ENCODE assay signal across 8 cellular contexts in the genomic region with DNA sequence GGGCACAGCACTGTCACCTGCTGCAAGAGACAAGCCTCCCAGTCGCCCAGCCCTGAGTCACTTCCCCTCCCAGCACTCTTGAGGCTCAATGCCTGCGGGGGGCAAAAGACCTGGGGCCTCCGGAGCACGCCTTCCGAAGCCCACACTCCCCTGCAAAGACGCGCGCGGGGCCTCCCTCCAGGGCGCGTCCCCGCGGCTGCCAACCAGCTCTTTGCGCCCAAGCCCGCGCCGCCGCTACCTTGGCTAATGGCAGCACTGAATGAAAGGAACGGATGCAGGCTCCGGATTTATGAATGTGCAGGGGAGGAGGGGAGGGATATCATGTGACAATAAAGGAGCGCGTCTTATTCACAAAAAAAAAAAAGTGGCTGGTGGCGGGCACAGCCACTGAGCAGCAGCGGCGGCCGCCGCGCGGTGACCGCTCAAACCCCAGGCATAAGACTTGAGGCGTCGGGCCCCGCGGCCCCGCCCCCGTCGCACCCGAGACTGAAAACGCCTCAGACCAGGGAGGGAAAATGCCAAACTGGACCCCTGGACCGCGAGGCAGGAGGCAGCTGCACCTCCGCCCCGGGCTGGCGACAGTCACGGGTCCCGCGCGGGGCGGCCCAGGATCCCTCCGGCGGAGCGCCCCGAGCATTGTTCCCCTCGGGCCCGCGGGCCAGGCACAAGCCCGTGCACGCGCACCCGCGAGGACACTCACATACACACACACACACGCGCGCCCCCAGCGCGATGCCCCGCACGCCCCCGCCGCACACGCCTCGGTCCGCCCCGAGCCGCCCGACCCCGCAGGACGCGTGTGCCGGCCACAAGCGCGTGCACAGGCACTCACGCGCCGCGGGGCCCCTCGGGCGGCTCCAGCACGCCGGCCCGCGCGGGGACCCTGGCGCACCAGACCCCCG. TPM values are rescaled to one million over a fixed set of nuclear protein-coding genes. Genes with fewer than 3 reads are reported as not detected.
DNase-seq lines count a peak whose midpoint lies in the region; ATAC-seq and TF ChIP-seq lines count a peak whose summit lies in the region.

No MANE protein-coding gene starts in this region.

- POLR2A ChIA-PET in activated CD4-positive, alpha-beta memory T cell treated with anti-CD3 and anti-CD28 coated beads, Interleukin-2, amount 10 ng/mL, durations not matched to agents 7 days and 5 days (lab: Charles Lee), result interaction anchor here (0.6 to 3.6 kb wide), 10 partner anchors 10 to 443 kb away, joined by 3 to 22 read pairs (median 4); a partner anchor contains a TSS

- no peak for TF ChIP-seq CTCF in AG09309 (IDR thresholded peaks at IDR 0.05; ENCODE audit: control insufficient read depth, insufficient read depth, low read depth, low read length, missing control alignments)

- peaks cover 5% of the 10 kb centered on the region for H3K36me3 Mint-ChIP-seq in activated CD4-positive, alpha-beta memory T cell treated with anti-CD3 and anti-CD28 coated beads, Interleukin-2, amount 10 ng/mL, durations not matched to agents 7 days and 5 days (ENCODE audit: low read depth)

- CTCF ChIA-PET in activated CD4-positive, alpha-beta memory T cell treated with anti-CD3 and anti-CD28 coated beads, Interleukin-2, amount 10 ng/mL, durations not matched to agents 7 days and 5 days (lab: Charles Lee), result interaction anchor here (0.6 to 1.3 kb wide), 4 partner anchors 47 to 110 kb away, joined by 3 read pairs; no protein-coding TSS in a partner anchor

- DNase-seq in AG09309 (ENCODE audit: low read depth) (no peak), NCI-H748 (lab: John Stamatoyannopoulos, UW; ENCODE audit: unreplicated experiment) (peak; percentile 81)
- DNase-seq in activated CD4-positive, alpha-beta memory T cell treated with anti-CD3 and anti-CD28 coated beads, Interleukin-2, amount 10 ng/mL, durations not matched to agents 7 days and 5 days, result peak; percentile 68
- DNase-seq in stimulated activated CD8-positive, alpha-beta memory T cell treated with anti-CD3 and anti-CD28 coated beads, Interleukin-15, amount 100 ng/mL, for 4 hours (ENCODE audit: low read depth in 2 of 2), result peak; percentile 32 to 39

- peaks cover 35% of the 10 kb centered on the region for H3K27me3 Mint-ChIP-seq in activated CD4-positive, alpha-beta memory T cell treated with anti-CD3 and anti-CD28 coated beads, Interleukin-2, amount 10 ng/mL, durations not matched to agents 7 days and 5 days

- peak overlapping the region; percentile 80 for H3K27ac ChIP-seq in mesodermal cell (ENCODE audit: low read depth, low read length, severe bottlenecking)

- peak overlapping the region; percentile 55 for H3K27ac Mint-ChIP-seq in activated CD4-positive, alpha-beta memory T cell treated with anti-CD3 and anti-CD28 coated beads, Interleukin-2, amount 10 ng/mL, durations not matched to agents 7 days and 5 days

- H3K4me3 ChIP-seq in AG09309 (ENCODE audit: control insufficient read depth, low read depth, low read length) (peak overlapping the region; percentile 77), endocrine pancreas (ENCODE audit: control insufficient read depth, insufficient read depth, low read length) (peak overlapping the region; percentile 19), mesodermal cell (ENCODE audit: extremely low read depth, insufficient read depth, low read length, poor library complexity, severe bottlenecking) (peak overlapping the region; percentile 95)

- 0% methylated on average over 65 to 71 of the region's 95 CpGs for WGBS in mesodermal cell (ENCODE audit: insufficient coverage in 2 of 2), 2 experiments

- ATAC-seq in HG03469 (IDR thresholded peaks at IDR 0.05; ENCODE audit: unreplicated experiment), result peak; percentile 20

- H3K4me1 Mint-ChIP-seq in activated CD4-positive, alpha-beta memory T cell treated with anti-CD3 and anti-CD28 coated beads, Interleukin-2, amount 10 ng/mL, durations not matched to agents 7 days and 5 days, result peaks cover 20% of the 10 kb centered on the region

- no peaks in the 10 kb centered on the region for H3K9me3 ChIP-seq in endocrine pancreas (ENCODE audit: control insufficient read depth, low read length)
- H3K9me3 ChIP-seq in mesodermal cell (ENCODE audit: control insufficient read depth, low read length), result no peaks in the 10 kb centered on the region

- TF ChIP-seq POLR2A in GM19099 (IDR thresholded peaks at IDR 0.05; ENCODE audit: extremely low read depth, insufficient read length, low read depth), result peak; percentile 4

- H3K4me1 ChIP-seq in endocrine pancreas (ENCODE audit: control insufficient read depth, insufficient read depth, low read length), result no peaks in the 10 kb centered on the region
- peaks cover 7% of the 10 kb centered on the region for H3K4me1 ChIP-seq in mesodermal cell (ENCODE audit: control insufficient read depth, insufficient read depth, low read length, poor library complexity, severe bottlenecking)

- H3K4me3 Mint-ChIP-seq in activated CD4-positive, alpha-beta memory T cell treated with anti-CD3 and anti-CD28 coated beads, Interleukin-2, amount 10 ng/mL, durations not matched to agents 7 days and 5 days, result peak overlapping the region; percentile 92

- H3K36me3 ChIP-seq in endocrine pancreas (ENCODE audit: control insufficient read depth, insufficient read depth, low read length) (no peaks in the 10 kb centered on the region), mesodermal cell (ENCODE audit: control insufficient read depth, insufficient read depth, low read length) (peaks cover 4% of the 10 kb centered on the region)

- H3K9me3 Mint-ChIP-seq in activated CD4-positive, alpha-beta memory T cell treated with anti-CD3 and anti-CD28 coated beads, Interleukin-2, amount 10 ng/mL, durations not matched to agents 7 days and 5 days, result no peaks in the 10 kb centered on the region

- no peaks in the 10 kb centered on the region for H3K27me3 ChIP-seq in endocrine pancreas (ENCODE audit: control insufficient read depth, insufficient read depth, low read length)

- peak overlapping the region; percentile 83 for H3K9ac ChIP-seq in endocrine pancreas (ENCODE audit: control insufficient read depth, insufficient read depth, low read length)

RNA-seq across cellular contexts. Expression of a gene that starts 1.6 kb away (rescaled TPM):
- total RNA-seq in activated CD4-positive, alpha-beta memory T cell treated with anti-CD3 and anti-CD28 coated beads, Interleukin-2, amount 10 ng/mL, durations not matched to agents 7 days and 5 days, result 10 to 100 TPM; 12.2 to 12.6 TPM
- 76.9 TPM for polyA plus RNA-seq in mesodermal cell (2013, experiment 1 of 2)
- polyA plus RNA-seq in mesodermal cell (2013, experiment 2 of 2), result 65.3 TPM

Comparison
In these comparisons a context has a peak if more than half of its experiments do, and no peak if none do; other contexts are left out.
1. H3K4me3 ChIP-seq: peak in every context shown above with its lines; median percentile 95 in mesodermal cell; 77 in AG09309; 19 in endocrine pancreas.